In the genomic region with DNA sequence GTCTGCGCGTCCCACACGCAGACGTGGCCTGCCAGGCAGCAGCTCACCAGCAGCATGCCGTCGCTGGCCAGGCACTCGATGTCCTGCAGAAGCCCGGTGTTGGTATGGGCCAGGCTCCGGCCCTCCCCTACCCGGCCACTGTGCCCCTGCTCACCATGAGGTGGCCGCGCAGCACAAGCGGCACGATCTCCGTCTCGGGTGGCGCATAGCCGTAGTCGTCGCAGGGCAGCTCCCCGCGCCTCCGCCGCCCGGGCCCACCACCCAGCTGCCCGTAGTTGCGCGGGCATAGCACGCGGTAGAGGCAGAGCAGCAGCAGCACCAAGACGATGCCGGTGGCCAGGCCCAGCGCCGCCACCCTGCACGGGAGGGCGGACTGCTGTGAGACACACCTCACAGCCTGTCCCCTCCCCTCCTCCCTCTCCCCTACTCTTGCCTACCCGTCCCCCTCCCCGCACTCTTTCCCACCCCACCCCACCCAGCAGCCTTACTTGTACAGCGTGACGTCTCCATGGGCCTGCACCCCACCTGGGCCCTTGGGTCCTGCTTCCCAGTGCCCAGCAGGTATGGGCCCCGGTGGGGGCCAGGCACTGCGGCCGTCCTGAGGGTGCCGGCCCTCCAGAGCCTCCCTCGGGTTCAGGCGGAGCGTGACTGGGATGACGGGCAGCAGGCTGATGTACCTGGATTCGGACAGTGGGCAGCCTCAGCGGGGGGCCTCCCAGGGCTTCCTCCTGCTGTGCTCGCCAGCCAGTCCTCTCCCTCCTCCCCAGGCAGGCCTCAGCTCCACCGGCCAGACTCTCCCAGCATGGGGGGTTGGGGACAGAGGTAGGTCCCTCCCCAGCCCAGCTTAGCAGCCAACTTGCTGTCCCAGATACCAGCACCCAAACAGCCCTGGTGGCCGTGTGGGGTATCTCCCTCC, we compare ENCODE assay signal across 1 cellular context.
TF ChIP-seq lines count a peak whose summit lies in the region.

No MANE protein-coding gene starts in this region.

TF ChIP-seq in GM23338, 12 proteins besides CTCF, POLR2A, EP300 and RAD21 (continued from another document):
- TF ChIP-seq, protein P1, sequence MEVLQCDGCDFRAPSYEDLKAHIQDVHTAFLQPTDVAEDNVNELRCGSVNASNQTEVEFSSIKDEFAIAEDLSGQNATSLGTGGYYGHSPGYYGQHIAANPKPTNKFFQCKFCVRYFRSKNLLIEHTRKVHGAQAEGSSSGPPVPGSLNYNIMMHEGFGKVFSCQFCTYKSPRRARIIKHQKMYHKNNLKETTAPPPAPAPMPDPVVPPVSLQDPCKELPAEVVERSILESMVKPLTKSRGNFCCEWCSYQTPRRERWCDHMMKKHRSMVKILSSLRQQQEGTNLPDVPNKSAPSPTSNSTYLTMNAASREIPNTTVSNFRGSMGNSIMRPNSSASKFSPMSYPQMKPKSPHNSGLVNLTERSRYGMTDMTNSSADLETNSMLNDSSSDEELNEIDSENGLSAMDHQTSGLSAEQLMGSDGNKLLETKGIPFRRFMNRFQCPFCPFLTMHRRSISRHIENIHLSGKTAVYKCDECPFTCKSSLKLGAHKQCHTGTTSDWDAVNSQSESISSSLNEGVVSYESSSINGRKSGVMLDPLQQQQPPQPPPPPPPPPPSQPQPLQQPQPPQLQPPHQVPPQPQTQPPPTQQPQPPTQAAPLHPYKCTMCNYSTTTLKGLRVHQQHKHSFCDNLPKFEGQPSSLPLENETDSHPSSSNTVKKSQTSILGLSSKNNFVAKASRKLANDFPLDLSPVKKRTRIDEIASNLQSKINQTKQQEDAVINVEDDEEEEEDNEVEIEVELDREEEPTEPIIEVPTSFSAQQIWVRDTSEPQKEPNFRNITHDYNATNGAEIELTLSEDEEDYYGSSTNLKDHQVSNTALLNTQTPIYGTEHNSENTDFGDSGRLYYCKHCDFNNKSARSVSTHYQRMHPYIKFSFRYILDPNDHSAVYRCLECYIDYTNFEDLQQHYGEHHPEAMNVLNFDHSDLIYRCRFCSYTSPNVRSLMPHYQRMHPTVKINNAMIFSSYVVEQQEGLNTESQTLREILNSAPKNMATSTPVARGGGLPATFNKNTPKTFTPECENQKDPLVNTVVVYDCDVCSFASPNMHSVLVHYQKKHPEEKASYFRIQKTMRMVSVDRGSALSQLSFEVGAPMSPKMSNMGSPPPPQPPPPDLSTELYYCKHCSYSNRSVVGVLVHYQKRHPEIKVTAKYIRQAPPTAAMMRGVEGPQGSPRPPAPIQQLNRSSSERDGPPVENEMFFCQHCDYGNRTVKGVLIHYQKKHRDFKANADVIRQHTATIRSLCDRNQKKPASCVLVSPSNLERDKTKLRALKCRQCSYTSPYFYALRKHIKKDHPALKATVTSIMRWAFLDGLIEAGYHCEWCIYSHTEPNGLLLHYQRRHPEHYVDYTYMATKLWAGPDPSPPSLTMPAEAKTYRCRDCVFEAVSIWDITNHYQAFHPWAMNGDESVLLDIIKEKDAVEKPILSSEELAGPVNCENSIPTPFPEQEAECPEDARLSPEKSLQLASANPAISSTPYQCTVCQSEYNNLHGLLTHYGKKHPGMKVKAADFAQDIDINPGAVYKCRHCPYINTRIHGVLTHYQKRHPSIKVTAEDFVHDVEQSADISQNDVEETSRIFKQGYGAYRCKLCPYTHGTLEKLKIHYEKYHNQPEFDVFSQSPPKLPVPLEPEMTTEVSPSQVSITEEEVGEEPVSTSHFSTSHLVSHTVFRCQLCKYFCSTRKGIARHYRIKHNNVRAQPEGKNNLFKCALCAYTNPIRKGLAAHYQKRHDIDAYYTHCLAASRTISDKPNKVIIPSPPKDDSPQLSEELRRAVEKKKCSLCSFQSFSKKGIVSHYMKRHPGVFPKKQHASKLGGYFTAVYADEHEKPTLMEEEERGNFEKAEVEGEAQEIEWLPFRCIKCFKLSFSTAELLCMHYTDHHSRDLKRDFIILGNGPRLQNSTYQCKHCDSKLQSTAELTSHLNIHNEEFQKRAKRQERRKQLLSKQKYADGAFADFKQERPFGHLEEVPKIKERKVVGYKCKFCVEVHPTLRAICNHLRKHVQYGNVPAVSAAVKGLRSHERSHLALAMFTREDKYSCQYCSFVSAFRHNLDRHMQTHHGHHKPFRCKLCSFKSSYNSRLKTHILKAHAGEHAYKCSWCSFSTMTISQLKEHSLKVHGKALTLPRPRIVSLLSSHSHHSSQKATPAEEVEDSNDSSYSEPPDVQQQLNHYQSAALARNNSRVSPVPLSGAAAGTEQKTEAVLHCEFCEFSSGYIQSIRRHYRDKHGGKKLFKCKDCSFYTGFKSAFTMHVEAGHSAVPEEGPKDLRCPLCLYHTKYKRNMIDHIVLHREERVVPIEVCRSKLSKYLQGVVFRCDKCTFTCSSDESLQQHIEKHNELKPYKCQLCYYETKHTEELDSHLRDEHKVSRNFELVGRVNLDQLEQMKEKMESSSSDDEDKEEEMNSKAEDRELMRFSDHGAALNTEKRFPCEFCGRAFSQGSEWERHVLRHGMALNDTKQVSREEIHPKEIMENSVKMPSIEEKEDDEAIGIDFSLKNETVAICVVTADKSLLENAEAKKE (CRISPR knock-in tag; IDR thresholded peaks at IDR 0.05): no peak
- TF ChIP-seq JUNB (IDR thresholded peaks at IDR 0.05; ENCODE audit: unreplicated experiment) (no peak), CREB1 (CRISPR knock-in tag; IDR thresholded peaks at IDR 0.05; ENCODE audit: low read depth) (no peak), EZH2 (IDR thresholded peaks at IDR 0.05; ENCODE audit: low read depth, unreplicated experiment) (no peak)
- TF ChIP-seq, protein P2, sequence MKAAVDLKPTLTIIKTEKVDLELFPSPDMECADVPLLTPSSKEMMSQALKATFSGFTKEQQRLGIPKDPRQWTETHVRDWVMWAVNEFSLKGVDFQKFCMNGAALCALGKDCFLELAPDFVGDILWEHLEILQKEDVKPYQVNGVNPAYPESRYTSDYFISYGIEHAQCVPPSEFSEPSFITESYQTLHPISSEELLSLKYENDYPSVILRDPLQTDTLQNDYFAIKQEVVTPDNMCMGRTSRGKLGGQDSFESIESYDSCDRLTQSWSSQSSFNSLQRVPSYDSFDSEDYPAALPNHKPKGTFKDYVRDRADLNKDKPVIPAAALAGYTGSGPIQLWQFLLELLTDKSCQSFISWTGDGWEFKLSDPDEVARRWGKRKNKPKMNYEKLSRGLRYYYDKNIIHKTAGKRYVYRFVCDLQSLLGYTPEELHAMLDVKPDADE (IDR thresholded peaks at IDR 0.05): no peak
